Comparison of ENCODE assay signal across 8 cellular contexts in the genomic region with DNA sequence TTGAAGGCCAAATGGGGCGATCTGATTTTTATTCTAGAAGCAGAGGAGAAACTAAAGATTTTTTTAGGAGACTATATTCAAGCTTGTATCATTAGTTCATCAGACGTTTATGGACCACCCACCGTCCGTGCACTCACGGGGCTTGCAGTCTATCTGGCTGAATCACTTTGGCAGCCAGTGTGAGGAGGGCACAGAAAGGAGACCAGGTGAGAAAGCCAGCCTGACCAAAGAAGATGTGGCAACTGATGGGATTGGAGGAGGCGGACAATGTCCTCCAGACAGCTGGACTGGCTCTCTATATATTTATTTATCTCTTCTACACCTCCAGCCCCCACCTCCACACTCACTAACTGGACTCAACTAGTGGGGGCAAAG. TPM values are rescaled to one million over a fixed set of nuclear protein-coding genes. Genes with fewer than 3 reads are reported as not detected.
DNase-seq lines count a peak whose midpoint lies in the region; ATAC-seq and TF ChIP-seq lines count a peak whose summit lies in the region.

No MANE protein-coding gene starts in this region.

- H3K4me1 Mint-ChIP-seq in activated B cell treated with CpG ODN at 0.5 μM for 24 hours, result peaks cover 42% of the 10 kb centered on the region
- H3K4me1 Mint-ChIP-seq in stimulated activated naive B cell treated with anti-CD40 and anti-IgM and Interleukin-4, amounts not matched to agents 10 μg/mL and 1 μg/mL and 100 μg/mL, for 72 hours, result peaks cover 33 to 49% of the 10 kb centered on the region in 2 donors

- H3K4me1 ChIP-seq in iPS-15b (ENCODE audit: control insufficient read depth, insufficient read depth, low read length), result peaks cover 7% of the 10 kb centered on the region

- ATAC-seq in activated B cell treated with CpG ODN at 0.5 μM for 24 hours (ENCODE audit: low read depth), result no peak
- ATAC-seq in stimulated activated naive B cell treated with anti-CD40 and anti-IgM and Interleukin-4, amounts not matched to agents 10 μg/mL and 1 μg/mL and 100 μg/mL, for 72 hours (replicated peaks), result no peak
- no peak for ATAC-seq in HG02885 (IDR thresholded peaks at IDR 0.05; ENCODE audit: poor library complexity, unreplicated experiment)

- no peaks in the 10 kb centered on the region for H3K9me3 Mint-ChIP-seq in activated B cell treated with CpG ODN at 0.5 μM for 24 hours
- H3K9me3 Mint-ChIP-seq in stimulated activated naive B cell treated with anti-CD40 and anti-IgM and Interleukin-4, amounts not matched to agents 10 μg/mL and 1 μg/mL and 100 μg/mL, for 72 hours, result no peaks in the 10 kb centered on the region

- peaks cover 38% of the 10 kb centered on the region for H3K36me3 Mint-ChIP-seq in activated B cell treated with CpG ODN at 0.5 μM for 24 hours (ENCODE audit: low read depth)
- peaks cover 40 to 49% of the 10 kb centered on the region in 2 donors for H3K36me3 Mint-ChIP-seq in stimulated activated naive B cell treated with anti-CD40 and anti-IgM and Interleukin-4, amounts not matched to agents 10 μg/mL and 1 μg/mL and 100 μg/mL, for 72 hours

- TF ChIP-seq CTCF in activated B cell treated with CpG ODN at 0.5 μM for 24 hours (IDR thresholded peaks at IDR 0.05), result no peak

- DNase-seq in NCI-H146 (lab: John Stamatoyannopoulos, UW), result peak; percentile 4
- DNase-seq in NCI-H146 treated with DMSO at 0.1 percent for 48 hours (lab: John Stamatoyannopoulos, UW; ENCODE audit: unreplicated experiment), result no peak
- DNase-seq in activated B cell treated with CpG ODN at 0.5 μM for 24 hours, result no peak
- DNase-seq in stimulated activated naive B cell treated with anti-CD40 and anti-IgM and Interleukin-4, amounts not matched to agents 10 μg/mL and 1 μg/mL and 100 μg/mL, for 72 hours, result no peak
- DNase-seq in SW 1271 (lab: John Stamatoyannopoulos, UW), result no peak
- no peak for DNase-seq in hippocampal formation (lab: John Stamatoyannopoulos, UW)

- no peaks in the 10 kb centered on the region for H3K27me3 ChIP-seq in iPS-15b (ENCODE audit: control insufficient read depth, insufficient read depth, low read length)

- H3K4me3 Mint-ChIP-seq in activated B cell treated with CpG ODN at 0.5 μM for 24 hours, result peak overlapping the region; percentile 93
- peak overlapping the region; percentile 100 for H3K4me3 Mint-ChIP-seq in stimulated activated naive B cell treated with anti-CD40 and anti-IgM and Interleukin-4, amounts not matched to agents 10 μg/mL and 1 μg/mL and 100 μg/mL, for 72 hours

- H3K27ac Mint-ChIP-seq in activated B cell treated with CpG ODN at 0.5 μM for 24 hours, result peak overlapping the region; percentile 97
- peak overlapping the region; percentile 97 for H3K27ac Mint-ChIP-seq in stimulated activated naive B cell treated with anti-CD40 and anti-IgM and Interleukin-4, amounts not matched to agents 10 μg/mL and 1 μg/mL and 100 μg/mL, for 72 hours

- POLR2A ChIA-PET in activated B cell treated with CpG ODN at 0.5 μM for 24 hours (lab: Charles Lee), result interaction anchor here (0.6 to 2.8 kb wide), 22 partner anchors 9 to 1362 kb away, joined by 3 to 108 read pairs (median 6); a partner anchor contains a TSS

- H3K9ac ChIP-seq in iPS-15b (ENCODE audit: low read depth, low read length), result peak overlapping the region; percentile 73

- H3K4me3 ChIP-seq in iPS-15b (ENCODE audit: low read depth, low read length), result peak overlapping the region; percentile 88

- CTCF ChIA-PET in activated B cell treated with CpG ODN at 0.5 μM for 24 hours (lab: Charles Lee), result interaction anchor here (1.0 to 1.9 kb wide), 5 partner anchors 10 to 142 kb away, joined by 3 to 7 read pairs (median 6); a partner anchor contains a TSS

- intact Hi-C loops in activated B cell treated with CpG ODN at 0.5 μM for 24 hours (cut with micrococcal nuclease), result loop anchor here (1.0 to 10.0 kb wide), 6 partner anchors 19 to 684 kb away; a partner anchor contains a TSS

- H3K9me3 ChIP-seq in iPS-15b (ENCODE audit: control insufficient read depth, insufficient read depth, low read length), result no peaks in the 10 kb centered on the region

- peaks cover 11% of the 10 kb centered on the region for H3K36me3 ChIP-seq in iPS-15b (ENCODE audit: control insufficient read depth, insufficient read depth, low read length)

- H3K27me3 Mint-ChIP-seq in activated B cell treated with CpG ODN at 0.5 μM for 24 hours, result no peaks in the 10 kb centered on the region
- no peaks in the 10 kb centered on the region for H3K27me3 Mint-ChIP-seq in stimulated activated naive B cell treated with anti-CD40 and anti-IgM and Interleukin-4, amounts not matched to agents 10 μg/mL and 1 μg/mL and 100 μg/mL, for 72 hours

RNA-seq across cellular contexts. Expression of a gene that starts 0.8 kb away (rescaled TPM):
- 80.2 and 84.2 TPM in 2 replicates for total RNA-seq in activated B cell treated with CpG ODN at 0.5 μM for 24 hours

RNA-seq across cellular contexts. Expression of a gene that starts 9.9 kb away (rescaled TPM):
- total RNA-seq in activated B cell treated with CpG ODN at 0.5 μM for 24 hours, result 3.2 and 4.2 TPM in 2 replicates

RNA-seq across cellular contexts. Expression of a gene that starts 21.0 kb away (rescaled TPM):
- 33.8 and 37.2 TPM in 2 replicates for total RNA-seq in activated B cell treated with CpG ODN at 0.5 μM for 24 hours

RNA-seq across cellular contexts. Expression of a gene that starts 21.1 kb away (rescaled TPM):
- 108 and 139 TPM in 2 replicates for total RNA-seq in activated B cell treated with CpG ODN at 0.5 μM for 24 hours

RNA-seq across cellular contexts. Expression of a gene that starts 31.0 kb away (rescaled TPM):
- total RNA-seq in activated B cell treated with CpG ODN at 0.5 μM for 24 hours, result not detected in 2 replicates
